23 cellular contexts compared by ENCODE assay signal in genomic region chr11:84518601-84519183, GRCh38.
DNase-seq lines count a peak whose midpoint lies in the region; ATAC-seq and TF ChIP-seq lines count a peak whose summit lies in the region.
"Had no signal": no experiment of that assay in that cellular context is flagged by ENCODE, and none has a peak within 500 bp of the region (broad histone marks: within the 10 kb centered on the region; RNA-seq: fewer than 3 reads in every experiment).

No MANE protein-coding gene starts in this region.

- H3K9me3 Mint-ChIP-seq in GM23338 (no peaks in the 10 kb centered on the region), brain (peaks cover 0 to under 1% (median 0%) of the 10 kb centered on the region in 5 experiments)
- H3K9me3 Mint-ChIP-seq in activated naive CD8-positive, alpha-beta T cell treated with anti-CD3 and anti-CD28 coated beads for 36 hours = peaks cover 1% of the 10 kb centered on the region
- H3K9me3 Mint-ChIP-seq: IgD-negative memory B cell had no signal

- H3K27ac ChIP-seq in GM23338 (ENCODE audit: low read depth) (no peak overlapping the region), SK-N-MC (peak overlapping the region; percentile 26; the same call in 1 of the 2 replicates)
- H3K27ac ChIP-seq: BLaER1, GM23248 had no signal

- no peaks in the 10 kb centered on the region for H3K9me3 ChIP-seq in SK-N-MC (ENCODE audit: low read depth, low read length)
- H3K9me3 ChIP-seq: BLaER1 had no signal

- no peak for ATAC-seq in GM23338
- no peak for ATAC-seq in GM18505 (IDR thresholded peaks at IDR 0.05; ENCODE audit: unreplicated experiment)
- no peak for ATAC-seq in HG03108 (IDR thresholded peaks at IDR 0.05; ENCODE audit: unreplicated experiment)
- ATAC-seq: GM12878, HCT116, HepG2 had no signal

- H3K79me2 ChIP-seq in GM23338 (replicated peaks; ENCODE audit: insufficient read depth) = no peaks in the 10 kb centered on the region

- H3K4me1 ChIP-seq in GM23338 (ENCODE audit: insufficient read depth) = peaks cover 5% of the 10 kb centered on the region
- H3K4me1 ChIP-seq: BLaER1 had no signal

- H3K27ac Mint-ChIP-seq in GM23338 (peak overlapping the region; percentile 10; the same call in 1 of the 2 replicates), brain (peak overlapping the region in 4 of 5 experiments; percentile 5 to 56 (median 46))
- no peak overlapping the region for H3K27ac Mint-ChIP-seq in activated naive CD8-positive, alpha-beta T cell treated with anti-CD3 and anti-CD28 coated beads for 36 hours
- H3K27ac Mint-ChIP-seq: CD14-positive monocyte; CD4-positive, alpha-beta memory T cell; HFFc6 had no signal

- H4K20me1 ChIP-seq in GM23338 (replicated peaks; ENCODE audit: insufficient read depth) = no peaks in the 10 kb centered on the region
- H4K20me1 ChIP-seq: BLaER1 had no signal

- no peak overlapping the region for H3K4me2 ChIP-seq in GM23338
- H3K4me2 ChIP-seq: BLaER1 had no signal

- no peaks in the 10 kb centered on the region for H3K27me3 Mint-ChIP-seq in GM23338 (ENCODE audit: insufficient read depth, low read depth, poor library complexity)
- no peaks in the 10 kb centered on the region for H3K27me3 Mint-ChIP-seq in brain
- H3K27me3 Mint-ChIP-seq in activated naive CD8-positive, alpha-beta T cell treated with anti-CD3 and anti-CD28 coated beads for 36 hours = no peaks in the 10 kb centered on the region
- H3K27me3 Mint-ChIP-seq: CD4-positive, alpha-beta memory T cell had no signal

- TF ChIP-seq POLR2A in GM18505 (IDR thresholded peaks at IDR 0.05; ENCODE audit: borderline replicate concordance, extremely low read depth, insufficient read depth, insufficient read length) = no peak

- H3K36me3 Mint-ChIP-seq in GM23338 (ENCODE audit: low read depth) = no peaks in the 10 kb centered on the region
- H3K36me3 Mint-ChIP-seq in brain = no peaks in the 10 kb centered on the region
- no peaks in the 10 kb centered on the region for H3K36me3 Mint-ChIP-seq in activated naive CD8-positive, alpha-beta T cell treated with anti-CD3 and anti-CD28 coated beads for 36 hours
- H3K36me3 Mint-ChIP-seq: CD14-positive monocyte; CD4-positive, alpha-beta memory T cell; IgD-negative memory B cell had no signal

- H3K4me1 Mint-ChIP-seq in GM23338 (peaks cover 8% of the 10 kb centered on the region), brain (peaks cover 9% of the 10 kb centered on the region)
- H3K4me1 Mint-ChIP-seq in activated naive CD8-positive, alpha-beta T cell treated with anti-CD3 and anti-CD28 coated beads for 36 hours = no peaks in the 10 kb centered on the region
- H3K4me1 Mint-ChIP-seq: CD14-positive monocyte; CD4-positive, alpha-beta memory T cell; IgD-negative memory B cell had no signal

- TF ChIP-seq CTCF in GM23338 (conservative IDR thresholded peaks at IDR 0.05; ENCODE audit: low read depth in 2 of 2) = no peak
- TF ChIP-seq CTCF in brain (conservative IDR thresholded peaks at IDR 0.05) = no peak

- in situ Hi-C loops in ACHN (cut with HindIII; ENCODE audit: low pct_ligation_motif_present, low pct_unique_long_range_greater_than_20kb, low sequenced_read_pairs) = no loop called here

- no peak overlapping the region for H3K9ac ChIP-seq in SK-N-MC (ENCODE audit: insufficient read length)
- H3K9ac ChIP-seq: BLaER1, GM23248 had no signal

- no peak overlapping the region for H3K4me3 ChIP-seq in GM23338
- no peak overlapping the region for H3K4me3 ChIP-seq in SK-N-MC
- H3K4me3 ChIP-seq: BLaER1, GM12878, GM23248 had no signal

- DNase-seq in GM23338 (ENCODE audit: low spot score) (no peak), SK-N-MC (ENCODE audit: low read depth, low spot score) (no peak), ACHN (no peak)
- no peak for DNase-seq in activated naive CD8-positive, alpha-beta T cell treated with anti-CD3 and anti-CD28 coated beads for 36 hours
- DNase-seq: AML-193; CD4-positive, alpha-beta memory T cell; DMS 273 treated with DMSO at 0.1 percent for 48 hours; DMS53; DND-41; EL; GM23248; H7; HFFc6; KBM-7 had no signal

- H3K9me2 ChIP-seq in GM23338 (ENCODE audit: insufficient read depth) = no peaks in the 10 kb centered on the region

- no peaks in the 10 kb centered on the region for H3F3A ChIP-seq in GM23338 (replicated peaks; ENCODE audit: low read depth)

- no peak overlapping the region for H2AFZ ChIP-seq in GM23338
- H2AFZ ChIP-seq: GM23248 had no signal

- no peaks in the 10 kb centered on the region for H3K36me3 ChIP-seq in GM23338 (ENCODE audit: insufficient read depth)
- H3K36me3 ChIP-seq in SK-N-MC (ENCODE audit: insufficient read depth, low read length) = no peaks in the 10 kb centered on the region
- H3K36me3 ChIP-seq: BLaER1 had no signal

- no peaks in the 10 kb centered on the region for H3K27me3 ChIP-seq in GM23338 (ENCODE audit: insufficient read depth)
- H3K27me3 ChIP-seq: BLaER1 had no signal

- H3K4me3 Mint-ChIP-seq in GM23338 = no peak overlapping the region
- no peak overlapping the region for H3K4me3 Mint-ChIP-seq in brain
- no peak overlapping the region for H3K4me3 Mint-ChIP-seq in activated naive CD8-positive, alpha-beta T cell treated with anti-CD3 and anti-CD28 coated beads for 36 hours
- H3K4me3 Mint-ChIP-seq: CD14-positive monocyte; CD4-positive, alpha-beta memory T cell; HFFc6; IgD-negative memory B cell had no signal

TF ChIP-seq in GM23338, 12 proteins besides CTCF, POLR2A, EP300 and RAD21 (continues in another document):
- TF ChIP-seq ZNF462 (CRISPR knock-in tag; IDR thresholded peaks at IDR 0.05) = no peak
- no peak for TF ChIP-seq ZNF114 (CRISPR knock-in tag; IDR thresholded peaks at IDR 0.05)
- TF ChIP-seq EZH2 (IDR thresholded peaks at IDR 0.05; ENCODE audit: low read depth, unreplicated experiment) = no peak
